29 cellular contexts compared by ENCODE assay signal in the genomic region with DNA sequence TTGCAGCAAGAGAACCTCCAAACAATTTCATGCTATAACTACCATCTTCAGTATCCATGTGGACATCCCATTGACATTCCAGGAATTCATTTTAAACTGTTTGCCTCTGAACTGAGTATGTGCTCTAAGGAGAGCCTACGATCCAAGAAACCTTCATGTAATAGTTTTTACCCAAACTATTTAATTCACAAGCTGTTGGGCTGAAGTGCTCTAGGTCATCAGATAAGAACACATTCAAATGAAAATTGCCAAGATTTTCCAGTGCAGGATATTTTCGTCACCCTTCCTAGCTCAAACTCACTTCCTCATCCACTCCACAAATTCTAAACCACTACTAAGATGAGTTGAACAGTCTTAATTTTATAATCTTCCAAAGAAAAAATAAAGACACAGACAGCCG. TPM values are rescaled to one million over a fixed set of nuclear protein-coding genes. Genes with fewer than 3 reads are reported as not detected.
"Had no signal": no experiment of that assay in that cellular context is flagged by ENCODE, and none has a peak within 500 bp of the region (broad histone marks: within the 10 kb centered on the region; RNA-seq: fewer than 3 reads in every experiment).

No MANE protein-coding gene starts in this region.

- H3K27ac ChIP-seq: brain microvascular endothelial cell, cardiac muscle cell, SJCRH30 had no signal

- H3K4me1 ChIP-seq: SJCRH30 had no signal

- ATAC-seq: activated CD8-positive, alpha-beta T cell treated with anti-CD3 and anti-CD28 coated beads, Interleukin-2, amount 10 ng/mL, durations not matched to agents 7 days and 5 days; activated naive CD4-positive, alpha-beta T cell treated with anti-CD3 and anti-CD28 coated beads, Interleukin-2, amount 50 U/mL, for 72 hours; activated naive CD8-positive, alpha-beta T cell treated with anti-CD3 and anti-CD28 coated beads, Interleukin-2, amount 50 U/mL, for 24 hours; activated T-cell treated with anti-CD3 and anti-CD28 coated beads, Interleukin-2, amount 50 U/mL, for 4 hours; K562; Panc1; Right ventricle myocardium inferior; WTC11 had no signal

- H3K36me3 ChIP-seq: brain microvascular endothelial cell, cardiac muscle cell, SJCRH30 had no signal

- H3K4me3 ChIP-seq: cardiac muscle cell, K562, SJCRH30 had no signal

- DNase-seq: activated CD4-positive, alpha-beta T cell treated with anti-CD3 and anti-CD28 coated beads for 48 hours; activated CD4-positive, alpha-beta T cell treated with anti-CD3 and anti-CD28 coated beads, Interleukin-2, amount 50 U/mL, for 4 hours; activated CD4-positive, CD25-positive, alpha-beta regulatory T cell treated with anti-CD3 and anti-CD28 coated beads, Interleukin-2, amount 50 U/mL, for 72 hours; activated CD8-positive, alpha-beta T cell treated with anti-CD3 and anti-CD28 coated beads, Interleukin-2, amount 10 ng/mL, durations not matched to agents 7 days and 5 days; activated effector memory CD4-positive, alpha-beta T cell treated with anti-CD3 and anti-CD28 coated beads, Interleukin-2, amount 50 U/mL, for 16 hours; activated naive CD4-positive, alpha-beta T cell treated with Interleukin-2 at 50 U/mL for 16 hours; activated naive CD8-positive, alpha-beta T cell treated with anti-CD3 and anti-CD28 coated beads, Interleukin-2, amount 50 U/mL, for 24 hours; activated T-cell treated with anti-CD3 and anti-CD28 coated beads, Interleukin-2, amount 50 U/mL, for 4 hours; amniotic stem cell; brain microvascular endothelial cell; Karpas-422; MM.1S; NCI-H1105; NCI-H1436; NCI-H1694 treated with DMSO at 0.1 percent for 48 hours; NCI-H69; NK-92 treated with Interleukin-12 subunit alpha and Interleukin-12 subunit beta, amount 100 ng/mL, for 24 hours; OCI-M1; RPMI8226; SJCRH30; SK-N-SH; T-helper 1 cell had no signal

- H3K4me2 ChIP-seq: SK-N-SH had no signal

- H3K9ac ChIP-seq: SK-N-SH had no signal

- H3K9me3 ChIP-seq: SJCRH30, SK-N-SH had no signal

- FAIRE-seq: K562 had no signal

- H3K27me3 ChIP-seq: brain microvascular endothelial cell, cardiac muscle cell, SJCRH30 had no signal

RNA-seq across cellular contexts. Expression of a gene that starts 12.8 kb away (rescaled TPM):
- total RNA-seq: activated CD8-positive, alpha-beta T cell treated with anti-CD3 and anti-CD28 coated beads, Interleukin-2, amount 10 ng/mL, durations not matched to agents 7 days and 5 days; activated naive CD4-positive, alpha-beta T cell treated with anti-CD3 and anti-CD28 coated beads, Interleukin-2, amount 50 U/mL, for 72 hours; activated T-cell treated with anti-CD3 and anti-CD28 coated beads, Interleukin-2, amount 50 U/mL, for 4 hours; K562; SJCRH30; T-helper 2 cell treated with Interferon-gamma antibody and Interleukin-4, amounts not matched to agents 100 ng/mL and 5 ng/mL, for 36 hours; WTC11 had no signal
- polyA plus RNA-seq: K562, SK-N-SH had no signal
